1 cellular context compared by ENCODE assay signal in genomic region chr18:21600526-21601410, GRCh38.
TF ChIP-seq lines count a peak whose summit lies in the region.

ESCO1 (minus strand) TSS chr18:21600704; CDS start chr18:21574843, 25,861 bp downstream.

TF ChIP-seq in HepG2, 621 proteins besides CTCF, POLR2A, EP300 and RAD21 (continued from another document and continues in another):
- TF ChIP-seq ZNF737 (CRISPR knock-in tag; IDR thresholded peaks at IDR 0.05; ENCODE audit: borderline replicate concordance) (no peak), FOXA3 (CRISPR knock-in tag; IDR thresholded peaks at IDR 0.05) (peak; percentile 68; the same call in 1 of the 2 replicates), ZNF3 (CRISPR knock-in tag; IDR thresholded peaks at IDR 0.05) (no peak), ZBTB43 (CRISPR knock-in tag; conservative IDR thresholded peaks at IDR 0.05) (peak; percentile 88; the same call in 1 of the 2 replicates), HDAC1 (CRISPR knock-in tag; IDR thresholded peaks at IDR 0.05) (peak; percentile 90), FLYWCH1 (CRISPR knock-in tag; IDR thresholded peaks at IDR 0.05) (no peak), ZNF225 (CRISPR knock-in tag; IDR thresholded peaks at IDR 0.05) (no peak), XRCC5 (optimal IDR thresholded peaks at IDR 0.05; ENCODE audit: low read length) (peak; percentile 94), ZNF18 (CRISPR knock-in tag; IDR thresholded peaks at IDR 0.05; ENCODE audit: insufficient replicate concordance) (peak; percentile 90), SRSF1 (optimal IDR thresholded peaks at IDR 0.05; ENCODE audit: low read depth, low read length) (no peak), ZNF605 (CRISPR knock-in tag; IDR thresholded peaks at IDR 0.05) (peak; percentile 83), FIP1L1 (IDR thresholded peaks at IDR 0.05; ENCODE audit: borderline replicate concordance, insufficient read depth, low read depth, low read length) (no peak), ZFP36 (IDR thresholded peaks at IDR 0.05; ENCODE audit: borderline replicate concordance, low read depth, low read length, partially characterized antibody) (no peak), CREM (IDR thresholded peaks at IDR 0.05) (peak; percentile 81), CREM (CRISPR knock-in tag; IDR thresholded peaks at IDR 0.05) (no peak), NAIF1 (CRISPR knock-in tag; IDR thresholded peaks at IDR 0.05; ENCODE audit: borderline replicate concordance) (peak; percentile 94), SYNCRIP (IDR thresholded peaks at IDR 0.05; ENCODE audit: insufficient read depth, low read depth, low read length) (no peak), PITX1 (CRISPR knock-in tag; IDR thresholded peaks at IDR 0.05) (no peak), ONECUT2 (CRISPR knock-in tag; IDR thresholded peaks at IDR 0.05) (no peak), ARNT (IDR thresholded peaks at IDR 0.05) (no peak), RELA (CRISPR knock-in tag; IDR thresholded peaks at IDR 0.05) (0 out of 2 replicates have a peak, but pooled peaks have one; percentile 34), ZNF563 (CRISPR knock-in tag; IDR thresholded peaks at IDR 0.05) (peak; percentile 84), ZC3H4 (CRISPR knock-in tag; IDR thresholded peaks at IDR 0.05; ENCODE audit: borderline replicate concordance) (no peak), ZNF674 (CRISPR knock-in tag; IDR thresholded peaks at IDR 0.05; ENCODE audit: low read depth) (no peak), ARID4A (CRISPR knock-in tag; IDR thresholded peaks at IDR 0.05; ENCODE audit: borderline replicate concordance) (peak; percentile 88; the same call in 1 of the 2 replicates), ZNF33B (CRISPR knock-in tag; IDR thresholded peaks at IDR 0.05) (no peak), HOXD1 (CRISPR knock-in tag; IDR thresholded peaks at IDR 0.05) (peak; percentile 89), POLR2AphosphoS2 (IDR thresholded peaks at IDR 0.05; ENCODE audit: low read depth, low read length) (no peak), TFDP1 (CRISPR knock-in tag; IDR thresholded peaks at IDR 0.05; ENCODE audit: borderline replicate concordance) (peak; percentile 97), MLX (CRISPR knock-in tag; IDR thresholded peaks at IDR 0.05) (peak; percentile 41; the same call in 1 of the 2 replicates), TARDBP (CRISPR knock-in tag; IDR thresholded peaks at IDR 0.05) (peak; percentile 84), HNRNPK (IDR thresholded peaks at IDR 0.05; ENCODE audit: low read depth, low read length, poor library complexity, severe bottlenecking) (no peak), ZBTB10 (CRISPR knock-in tag; IDR thresholded peaks at IDR 0.05; ENCODE audit: borderline replicate concordance) (no peak; the same call in 1 of the 2 replicates), NFE2L2 (IDR thresholded peaks at IDR 0.05; ENCODE audit: low read length) (no peak), GLMP (CRISPR knock-in tag; IDR thresholded peaks at IDR 0.05; ENCODE audit: borderline replicate concordance) (no peak; the same call in 1 of the 2 replicates), ZKSCAN5 (CRISPR knock-in tag; IDR thresholded peaks at IDR 0.05) (no peak), ZSCAN20 (CRISPR knock-in tag; IDR thresholded peaks at IDR 0.05; ENCODE audit: borderline replicate concordance) (0 out of 2 replicates have a peak, but pooled peaks have one; percentile 23), ZHX2 (IDR thresholded peaks at IDR 0.05; ENCODE audit: low read depth) (peak; percentile 92), ZHX2 (CRISPR knock-in tag; IDR thresholded peaks at IDR 0.05; ENCODE audit: borderline replicate concordance) (no peak), NCOA2 (CRISPR knock-in tag; IDR thresholded peaks at IDR 0.05) (peak; percentile 47; the same call in 1 of the 2 replicates), RARG (CRISPR knock-in tag; IDR thresholded peaks at IDR 0.05; ENCODE audit: low read depth) (no peak), PHF8 (CRISPR knock-in tag; IDR thresholded peaks at IDR 0.05) (peak; percentile 86; the same call in 1 of the 2 replicates), SP4 (CRISPR knock-in tag; IDR thresholded peaks at IDR 0.05) (peak; percentile 51; the same call in 1 of the 2 replicates), BRCA1 (CRISPR knock-in tag; IDR thresholded peaks at IDR 0.05) (peak; percentile 86; the same call in 1 of the 2 replicates), HNRNPLL (IDR thresholded peaks at IDR 0.05; ENCODE audit: low read depth, low read length, poor library complexity, severe bottlenecking) (peak; percentile 94), ZNF12 (CRISPR knock-in tag; IDR thresholded peaks at IDR 0.05) (peak; percentile 50; the same call in 1 of the 2 replicates), ERF (CRISPR knock-in tag; IDR thresholded peaks at IDR 0.05) (peak; percentile 98), ZMYM4 (CRISPR knock-in tag; IDR thresholded peaks at IDR 0.05) (peak; percentile 93), SIX4 (CRISPR knock-in tag; IDR thresholded peaks at IDR 0.05) (no peak), ZMYM3 (CRISPR knock-in tag; IDR thresholded peaks at IDR 0.05) (peak; percentile 62; the same call in 1 of the 2 replicates)
